20 cellular contexts compared by ENCODE assay signal in the genomic region with DNA sequence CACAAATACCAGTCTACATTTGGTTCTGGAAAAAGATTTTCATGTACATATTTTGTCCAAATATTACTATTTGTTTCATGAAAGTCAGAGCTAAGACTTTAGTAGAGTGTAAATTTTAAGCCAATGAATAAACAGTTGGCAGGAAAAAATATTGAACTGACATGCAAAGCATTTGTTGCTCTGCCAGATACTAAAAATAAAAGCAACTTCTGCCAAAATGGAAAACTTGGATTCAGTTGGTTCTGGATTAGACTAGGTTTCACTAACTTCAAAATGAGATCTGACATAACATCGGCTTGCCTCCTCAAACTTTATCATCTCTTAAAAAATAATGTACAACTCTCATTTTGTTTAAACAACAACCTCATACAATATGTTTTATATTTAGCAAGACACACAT.
"Had no signal": no experiment of that assay in that cellular context is flagged by ENCODE, and none has a peak within 500 bp of the region (broad histone marks: within the 10 kb centered on the region; RNA-seq: fewer than 3 reads in every experiment).

No MANE protein-coding gene starts in this region.

- H3K4me3 ChIP-seq: esophagus muscularis mucosa, mucosa of descending colon, right lobe of liver, smooth muscle cell had no signal

- H3K9me3 ChIP-seq: esophagus muscularis mucosa, mucosa of descending colon, right lobe of liver had no signal

- DNase-seq: activated CD4-positive, alpha-beta T cell treated with anti-CD3 and anti-CD28 coated beads, Interleukin-2, amount 10 ng/mL, durations not matched to agents 24 days and 14 days; activated CD8-positive, alpha-beta T cell treated with anti-CD3 and anti-CD28 coated beads, Interleukin-2, amount 10 ng/mL, durations not matched to agents 7 days and 5 days; activated naive CD4-positive, alpha-beta T cell treated with Interleukin-2 at 50 U/mL for 16 hours; activated naive CD8-positive, alpha-beta T cell treated with anti-CD3 and anti-CD28 coated beads, Interleukin-2, amount 10 ng/mL, durations not matched to agents 7 days and 5 days; activated T-cell treated with anti-CD3 and anti-CD28 coated beads, Interleukin-2, amount 50 U/mL, for 24 hours; dermis blood vessel endothelial cell; effector memory CD4-positive, alpha-beta T cell; foreskin keratinocyte; glutamatergic neuron; hypothalamus; kidney; mesenchymal stem cell; mucosa of descending colon; naive thymus-derived CD8-positive, alpha-beta T cell; right lobe of liver; stimulated activated CD4-positive, alpha-beta T cell treated with anti-CD3 and anti-CD28 coated beads, Interleukin-4, amount 100 ng/mL, for 1 hour; stimulated activated naive CD8-positive, alpha-beta T cell treated with anti-CD3 and anti-CD28 coated beads, Interleukin-15, amount 100 ng/mL, for 72 hours had no signal

- FAIRE-seq: endothelial cell of umbilical vein had no signal

- H3K4me1 ChIP-seq: foreskin keratinocyte had no signal

- H3K27me3 ChIP-seq: esophagus muscularis mucosa, foreskin keratinocyte, right lobe of liver had no signal

- H3K27ac ChIP-seq: esophagus muscularis mucosa, foreskin keratinocyte, right lobe of liver had no signal

- ATAC-seq: activated CD8-positive, alpha-beta T cell treated with anti-CD3 and anti-CD28 coated beads, Interleukin-2, amount 10 ng/mL, durations not matched to agents 7 days and 5 days; foreskin keratinocyte; mucosa of descending colon; naive thymus-derived CD8-positive, alpha-beta T cell; stimulated activated naive CD8-positive, alpha-beta T cell treated with anti-CD3 and anti-CD28 coated beads, Interleukin-15, amount 100 ng/mL, for 72 hours had no signal

- H3K4me2 ChIP-seq: smooth muscle cell had no signal
